Comparison of ENCODE assay signal across 18 cellular contexts in genomic region chr2:189060096-189060642, GRCh38.
"Had no signal": no experiment of that assay in that cellular context is flagged by ENCODE, and none has a peak within 500 bp of the region (broad histone marks: within the 10 kb centered on the region; RNA-seq: fewer than 3 reads in every experiment).

No MANE protein-coding gene starts in this region.

- DNase-seq: activated CD4-positive, alpha-beta T cell treated with anti-CD3 and anti-CD28 coated beads for 48 hours; activated CD8-positive, alpha-beta memory T cell treated with anti-CD3 and anti-CD28 coated beads, Interleukin-2, amount 50 U/mL, for 48 hours; activated CD8-positive, alpha-beta T cell treated with anti-CD3 and anti-CD28 coated beads, Interleukin-2, amount 10 ng/mL, durations not matched to agents 7 days and 5 days; activated naive CD4-positive, alpha-beta T cell; activated naive CD8-positive, alpha-beta T cell treated with anti-CD3 and anti-CD28 coated beads, Interleukin-2, amount 50 U/mL, for 24 hours; caudate nucleus; cortex of kidney; effector CD8-positive, alpha-beta T cell; kidney; midbrain; right cardiac atrium; stimulated activated CD4-positive, alpha-beta T cell treated with anti-CD3 and anti-CD28 coated beads, Interleukin-1b, Interleukin-23, amount 100 ng/mL, for 48 hours had no signal

- H3K27me3 Mint-ChIP-seq: activated naive CD8-positive, alpha-beta T cell treated with anti-CD3 and anti-CD28 coated beads, Interleukin-2, amount 50 U/mL, for 24 hours; stimulated activated memory B cell treated with anti-CD40 and anti-IgM and Interleukin-4, amounts not matched to agents 10 μg/mL and 1 μg/mL and 100 μg/mL, for 72 hours had no signal

- H3K36me3 ChIP-seq: neural progenitor cell had no signal

- H3K4me3 ChIP-seq: gastroesophageal sphincter, neural progenitor cell, tibial nerve had no signal

- H3K36me3 Mint-ChIP-seq: stimulated activated memory B cell treated with anti-CD40 and anti-IgM and Interleukin-4, amounts not matched to agents 10 μg/mL and 1 μg/mL and 100 μg/mL, for 72 hours had no signal

- H3K27ac Mint-ChIP-seq: activated CD8-positive, alpha-beta T cell treated with anti-CD3 and anti-CD28 coated beads, Interleukin-2, amount 10 ng/mL, durations not matched to agents 7 days and 5 days; activated naive CD8-positive, alpha-beta T cell treated with anti-CD3 and anti-CD28 coated beads, Interleukin-2, amount 50 U/mL, for 24 hours; activated T-helper 1 cell treated with anti-CD3 and anti-CD28 coated beads, Interleukin-12 subunit alpha, Interleukin-12 subunit beta, Interleukin-2, Interleukin-4 antibody, amounts not matched to agents 30 ng/mL and 10 ng/mL and 1 ng/mL, durations not matched to agents 14 hours and 24 hours and 36 hours; neural progenitor cell; stimulated activated memory B cell treated with anti-CD40 and anti-IgM and Interleukin-4, amounts not matched to agents 10 μg/mL and 1 μg/mL and 100 μg/mL, for 72 hours had no signal

- H3K4me3 Mint-ChIP-seq: activated CD8-positive, alpha-beta T cell treated with anti-CD3 and anti-CD28 coated beads, Interleukin-2, amount 10 ng/mL, durations not matched to agents 7 days and 5 days; activated naive CD8-positive, alpha-beta T cell treated with anti-CD3 and anti-CD28 coated beads, Interleukin-2, amount 50 U/mL, for 24 hours; activated T-helper 1 cell treated with anti-CD3 and anti-CD28 coated beads, Interleukin-12 subunit alpha, Interleukin-12 subunit beta, Interleukin-2, Interleukin-4 antibody, amounts not matched to agents 30 ng/mL and 10 ng/mL and 1 ng/mL, durations not matched to agents 14 hours and 24 hours and 36 hours; neural progenitor cell; stimulated activated memory B cell treated with anti-CD40 and anti-IgM and Interleukin-4, amounts not matched to agents 10 μg/mL and 1 μg/mL and 100 μg/mL, for 72 hours had no signal

- H3K27ac ChIP-seq: epithelial cell of prostate, gastroesophageal sphincter, neural progenitor cell, tibial nerve had no signal

- H3K4me1 ChIP-seq: neural progenitor cell, tibial nerve had no signal

- H3K27me3 ChIP-seq: gastroesophageal sphincter, neural progenitor cell, tibial nerve had no signal

- H3K4me1 Mint-ChIP-seq: activated naive CD8-positive, alpha-beta T cell treated with anti-CD3 and anti-CD28 coated beads, Interleukin-2, amount 50 U/mL, for 24 hours; neural progenitor cell; stimulated activated memory B cell treated with anti-CD40 and anti-IgM and Interleukin-4, amounts not matched to agents 10 μg/mL and 1 μg/mL and 100 μg/mL, for 72 hours had no signal

- H3K9me3 Mint-ChIP-seq: activated naive CD8-positive, alpha-beta T cell treated with anti-CD3 and anti-CD28 coated beads, Interleukin-2, amount 50 U/mL, for 24 hours; activated T-helper 1 cell treated with anti-CD3 and anti-CD28 coated beads, Interleukin-12 subunit alpha, Interleukin-12 subunit beta, Interleukin-2, Interleukin-4 antibody, amounts not matched to agents 30 ng/mL and 10 ng/mL and 1 ng/mL, durations not matched to agents 14 hours and 24 hours and 36 hours; neural progenitor cell; stimulated activated memory B cell treated with anti-CD40 and anti-IgM and Interleukin-4, amounts not matched to agents 10 μg/mL and 1 μg/mL and 100 μg/mL, for 72 hours had no signal

- ATAC-seq: activated CD8-positive, alpha-beta T cell treated with anti-CD3 and anti-CD28 coated beads, Interleukin-2, amount 10 ng/mL, durations not matched to agents 7 days and 5 days; activated naive CD8-positive, alpha-beta T cell treated with anti-CD3 and anti-CD28 coated beads, Interleukin-2, amount 50 U/mL, for 24 hours; gastroesophageal sphincter; right cardiac atrium; stimulated activated memory B cell treated with anti-CD40 and anti-IgM and Interleukin-4, amounts not matched to agents 10 μg/mL and 1 μg/mL and 100 μg/mL, for 72 hours had no signal

- H3K9me3 ChIP-seq: gastroesophageal sphincter, tibial nerve had no signal
